Comparison of ENCODE assay signal across 8 cellular contexts in the genomic region with DNA sequence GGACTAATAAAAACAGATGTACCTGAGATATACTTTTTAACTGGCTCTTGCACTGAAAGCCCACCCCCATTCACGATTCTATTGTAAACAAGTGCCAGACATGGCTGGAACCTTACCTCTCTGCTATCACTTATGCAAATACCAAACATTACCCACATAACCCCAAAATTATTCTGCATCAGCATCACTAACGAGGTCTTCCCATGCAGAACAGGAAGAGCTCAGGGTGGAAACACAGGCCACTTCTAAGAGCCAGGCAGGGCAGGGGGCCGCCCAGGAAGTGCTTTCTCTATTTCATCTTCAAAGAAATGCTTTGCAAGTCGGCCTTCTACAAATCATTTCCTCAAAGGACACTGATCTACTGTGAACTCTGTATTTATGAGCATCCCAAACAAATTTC.
A peak's percentile ranks its signal among the peaks of the same experiment; 100 is the strongest.
DNase-seq lines count a peak whose midpoint lies in the region; ATAC-seq and TF ChIP-seq lines count a peak whose summit lies in the region.

No MANE protein-coding gene starts in this region.

- no peak for TF ChIP-seq CTCF in VCaP (conservative IDR thresholded peaks at IDR 0.05)

- peaks cover 0 to 5% of the 10 kb centered on the region in 2 donors for H3K9me3 Mint-ChIP-seq in effector memory CD8-positive, alpha-beta T cell

- H3K4me3 Mint-ChIP-seq in effector memory CD8-positive, alpha-beta T cell = peak overlapping the region; percentile 19 to 42

- peak overlapping the region; percentile 65 for H3K27ac ChIP-seq in VCaP

- ATAC-seq in effector memory CD8-positive, alpha-beta T cell (replicated peaks) = peak; percentile 86
- ATAC-seq in HG03439 (IDR thresholded peaks at IDR 0.05; ENCODE audit: unreplicated experiment) (no peak), GM19463 (IDR thresholded peaks at IDR 0.05; ENCODE audit: unreplicated experiment) (no peak)

- H3K27me3 Mint-ChIP-seq in effector memory CD8-positive, alpha-beta T cell = no peaks in the 10 kb centered on the region

- no peak overlapping the region for H3K27ac Mint-ChIP-seq in effector memory CD8-positive, alpha-beta T cell

- peaks cover 33% of the 10 kb centered on the region for H3K36me3 Mint-ChIP-seq in effector memory CD8-positive, alpha-beta T cell (ENCODE audit: insufficient read depth)

- peaks cover 6 to 19% of the 10 kb centered on the region in 2 donors for H3K4me1 Mint-ChIP-seq in effector memory CD8-positive, alpha-beta T cell (ENCODE audit: low read depth in 2 of 2)

- DNase-seq in DMS53 (lab: John Stamatoyannopoulos, UW) (peak; percentile 40), DMS53 treated with DMSO at 0.1 percent for 48 hours (lab: John Stamatoyannopoulos, UW; ENCODE audit: unreplicated experiment) (no peak), SW 1271 (lab: John Stamatoyannopoulos, UW) (no peak)
- peak in 1 of 3 experiments; percentile 34 for DNase-seq in effector memory CD8-positive, alpha-beta T cell
- peak; percentile 53 for DNase-seq in stimulated activated CD4-positive, alpha-beta T cell treated with anti-CD3 and anti-CD28 coated beads, Interleukin-4, amount 100 ng/mL, for 24 hours

Comparison
In these comparisons a context has a peak if more than half of its experiments do, and no peak if none do; other contexts are left out.
1. DNase-seq: peak in DMS53 (single experiment) and stimulated activated CD4-positive, alpha-beta T cell treated with anti-CD3 and anti-CD28 coated beads, Interleukin-4, amount 100 ng/mL, for 24 hours (single experiment); none in DMS53 treated with DMSO at 0.1 percent for 48 hours (single experiment) and SW 1271 (0 of 2).